In the genomic region with DNA sequence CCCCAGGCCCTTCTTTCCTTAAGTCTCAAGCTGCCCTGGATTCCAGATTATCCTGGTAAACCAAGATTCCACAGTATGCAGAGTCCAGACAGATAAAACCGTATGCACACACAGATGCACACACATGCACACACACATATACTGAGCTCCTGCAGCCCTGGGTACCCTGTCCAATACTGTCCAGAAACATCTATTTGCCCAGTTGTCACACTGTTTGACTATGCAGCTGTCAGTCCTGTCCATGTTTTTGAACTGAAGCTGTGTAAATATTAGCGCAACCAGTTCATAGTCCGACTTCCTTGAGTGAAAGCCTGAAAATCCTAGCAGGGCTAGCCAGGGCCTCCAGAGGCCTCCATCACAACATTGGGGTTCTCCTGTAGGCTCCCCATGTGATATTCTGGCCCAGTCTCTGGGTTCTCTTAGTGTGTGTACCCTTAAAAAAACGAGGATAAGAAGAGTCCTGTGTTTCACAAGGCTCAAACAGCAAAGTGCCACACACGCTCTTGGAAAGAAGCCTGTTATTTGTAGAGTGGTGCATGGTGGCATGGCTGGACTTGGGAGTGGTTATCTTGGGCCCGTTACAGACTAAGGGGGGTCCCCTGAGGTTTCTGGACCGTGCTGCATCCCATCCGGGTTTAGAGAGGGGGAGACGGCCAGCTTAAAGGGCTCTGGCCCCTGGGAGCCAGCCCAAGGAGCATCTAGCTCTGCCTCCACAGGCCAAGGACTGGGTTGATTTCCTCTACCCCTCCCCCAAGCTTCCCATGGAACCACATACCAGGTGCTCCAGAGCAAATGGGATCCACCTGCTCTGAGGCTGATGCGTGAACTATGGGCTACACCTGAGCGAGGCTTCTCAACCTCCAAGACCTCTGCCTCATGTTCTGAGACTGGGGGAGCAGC, we compare ENCODE assay signal across 10 cellular contexts.
A peak's percentile ranks its signal among the peaks of the same experiment; 100 is the strongest.
DNase-seq lines count a peak whose midpoint lies in the region; ATAC-seq and TF ChIP-seq lines count a peak whose summit lies in the region.
"Had no signal": no experiment of that assay in that cellular context is flagged by ENCODE, and none has a peak within 500 bp of the region (broad histone marks: within the 10 kb centered on the region; RNA-seq: fewer than 3 reads in every experiment).

No MANE protein-coding gene starts in this region.

- DNase-seq in CD4-positive, CD25-positive, alpha-beta regulatory T cell, result no peak
- DNase-seq in NCI-H1092 treated with DMSO at 0.1 percent for 48 hours (lab: John Stamatoyannopoulos, UW) (peak; percentile 69), neural progenitor cell (ENCODE audit: low spot score) (no peak), NCI-H1436 (lab: John Stamatoyannopoulos, UW) (no peak), pons (ENCODE audit: low spot score) (no peak)
- DNase-seq in effector memory CD8-positive, alpha-beta T cell, result no peak
- DNase-seq: NCI-H1694 treated with DMSO at 0.1 percent for 48 hours had no signal

- H2AFZ ChIP-seq in neural progenitor cell (replicated peaks), result no peak overlapping the region

- H3K9ac ChIP-seq in neural progenitor cell, result no peak overlapping the region

- H3K4me3 Mint-ChIP-seq in CD4-positive, CD25-positive, alpha-beta regulatory T cell, result peak overlapping the region in 3 of 4 donors; percentile 48 to 57 (median 52)
- peak overlapping the region; percentile 71 to 76 for H3K4me3 Mint-ChIP-seq in effector memory CD8-positive, alpha-beta T cell
- peak overlapping the region; percentile 96 for H3K4me3 Mint-ChIP-seq in neural progenitor cell

- no peak for TF ChIP-seq CTCF in neural progenitor cell (IDR thresholded peaks at IDR 0.05)

- no peaks in the 10 kb centered on the region for H3K9me3 ChIP-seq in CD4-positive, CD25-positive, alpha-beta regulatory T cell (ENCODE audit: control insufficient read depth in 2 of 2, low read length in 2 of 2)
- H3K9me3 ChIP-seq in neural progenitor cell (ENCODE audit: low read depth), result no peaks in the 10 kb centered on the region

- no peaks in the 10 kb centered on the region for H3K27me3 ChIP-seq in CD4-positive, CD25-positive, alpha-beta regulatory T cell (ENCODE audit: control insufficient read depth, insufficient read depth, low read length)
- H3K27me3 ChIP-seq in neural progenitor cell, result peaks cover 7% of the 10 kb centered on the region

- no peak overlapping the region for H3K4me3 ChIP-seq in CD4-positive, CD25-positive, alpha-beta regulatory T cell (ENCODE audit: low read depth, low read length)
- H3K4me3 ChIP-seq in neural progenitor cell, result no peak overlapping the region

- H3K27me3 Mint-ChIP-seq in CD4-positive, CD25-positive, alpha-beta regulatory T cell, result no peaks in the 10 kb centered on the region
- H3K27me3 Mint-ChIP-seq in effector memory CD8-positive, alpha-beta T cell, result no peaks in the 10 kb centered on the region
- H3K27me3 Mint-ChIP-seq in neural progenitor cell (ENCODE audit: insufficient read depth, low read depth), result peaks cover 9% of the 10 kb centered on the region

- peaks cover 12% of the 10 kb centered on the region for H3K36me3 Mint-ChIP-seq in CD4-positive, CD25-positive, alpha-beta regulatory T cell
- H3K36me3 Mint-ChIP-seq in effector memory CD8-positive, alpha-beta T cell (ENCODE audit: insufficient read depth), result peaks cover 32% of the 10 kb centered on the region
- H3K36me3 Mint-ChIP-seq in neural progenitor cell, result peaks cover 2% of the 10 kb centered on the region

- H3K27ac Mint-ChIP-seq in CD4-positive, CD25-positive, alpha-beta regulatory T cell, result peak overlapping the region in 1 of 3 donors; percentile 81
- H3K27ac Mint-ChIP-seq in effector memory CD8-positive, alpha-beta T cell, result peak overlapping the region; percentile 88 to 93
- H3K27ac Mint-ChIP-seq in neural progenitor cell, result no peak overlapping the region
- H3K27ac Mint-ChIP-seq: activated T-helper 2 cell treated with anti-CD3 and anti-CD28 coated beads, Interferon-gamma antibody, Interleukin-2, Interleukin-4, amounts not matched to agents 10 μg/mL and 5 μg/mL and 100 μg/mL, durations not matched to agents 14 hours and 24 hours and 36 hours had no signal

- H4K20me1 ChIP-seq in neural progenitor cell (ENCODE audit: low read depth), result peaks cover 71% of the 10 kb centered on the region

- peaks cover 8% of the 10 kb centered on the region for H3F3A ChIP-seq in neural progenitor cell (ENCODE audit: low read depth)

- H3K9me3 Mint-ChIP-seq in CD4-positive, CD25-positive, alpha-beta regulatory T cell, result peaks cover 0 to 1% (median 0%) of the 10 kb centered on the region in 7 donors
- no peaks in the 10 kb centered on the region for H3K9me3 Mint-ChIP-seq in effector memory CD8-positive, alpha-beta T cell
- no peaks in the 10 kb centered on the region for H3K9me3 Mint-ChIP-seq in neural progenitor cell
- H3K9me3 Mint-ChIP-seq: activated T-helper 2 cell treated with anti-CD3 and anti-CD28 coated beads, Interferon-gamma antibody, Interleukin-2, Interleukin-4, amounts not matched to agents 10 μg/mL and 5 μg/mL and 100 μg/mL, durations not matched to agents 14 hours and 24 hours and 36 hours had no signal

- H3K79me2 ChIP-seq in neural progenitor cell (ENCODE audit: low read depth), result peaks cover 55% of the 10 kb centered on the region

- no peak overlapping the region for H3K27ac ChIP-seq in CD4-positive, CD25-positive, alpha-beta regulatory T cell (ENCODE audit: insufficient read depth, low read length, poor library complexity, severe bottlenecking)
- H3K27ac ChIP-seq in neural progenitor cell, result no peak overlapping the region

- peaks cover 62% of the 10 kb centered on the region for H3K4me1 ChIP-seq in CD4-positive, CD25-positive, alpha-beta regulatory T cell (ENCODE audit: control insufficient read depth, insufficient read depth, low read length, poor library complexity, severe bottlenecking)
- peaks cover 37% of the 10 kb centered on the region for H3K4me1 ChIP-seq in neural progenitor cell

- H3K4me2 ChIP-seq in neural progenitor cell, result no peak overlapping the region

- ATAC-seq in CD4-positive, CD25-positive, alpha-beta regulatory T cell (ENCODE audit: low read depth in 2 of 2), result no peak
- ATAC-seq in effector memory CD8-positive, alpha-beta T cell (replicated peaks), result no peak
- ATAC-seq in HG03175 (IDR thresholded peaks at IDR 0.05; ENCODE audit: unreplicated experiment), result no peak
- ATAC-seq in HG03469 (IDR thresholded peaks at IDR 0.05; ENCODE audit: unreplicated experiment), result no peak

- H3K4me1 Mint-ChIP-seq in CD4-positive, CD25-positive, alpha-beta regulatory T cell, result peaks cover 15 to 92% (median 76%) of the 10 kb centered on the region in 4 donors
- H3K4me1 Mint-ChIP-seq in effector memory CD8-positive, alpha-beta T cell (ENCODE audit: low read depth in 2 of 2), result peaks cover 83 to 84% of the 10 kb centered on the region in 2 donors
- peaks cover 71% of the 10 kb centered on the region for H3K4me1 Mint-ChIP-seq in neural progenitor cell

- peaks cover 24% of the 10 kb centered on the region for H3K36me3 ChIP-seq in CD4-positive, CD25-positive, alpha-beta regulatory T cell (ENCODE audit: control insufficient read depth, insufficient read depth, low read length)
- H3K36me3 ChIP-seq in neural progenitor cell, result no peaks in the 10 kb centered on the region
